ENCODE assay signal across 19 cellular contexts in the genomic region with DNA sequence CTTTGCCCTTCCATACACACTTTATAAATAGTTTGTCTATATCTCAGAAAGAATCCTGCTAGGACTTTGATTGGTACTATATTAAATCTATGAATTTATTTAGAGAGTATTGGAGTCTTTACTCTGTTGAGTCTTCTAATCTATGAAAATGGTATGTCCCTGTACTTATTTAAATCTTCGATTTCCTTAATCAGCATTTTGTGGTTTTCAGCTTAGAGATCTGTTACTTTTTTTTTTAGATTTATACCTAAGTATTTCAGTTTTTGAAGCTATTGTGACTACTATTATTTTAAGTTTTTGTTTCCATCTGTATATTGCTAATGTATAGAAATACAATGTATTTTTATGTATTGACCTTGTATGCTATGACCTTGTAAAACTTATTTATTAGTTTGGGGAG. TPM values are rescaled to one million over a fixed set of nuclear protein-coding genes. Genes with fewer than 3 reads are reported as not detected.
A peak's percentile ranks its signal among the peaks of the same experiment; 100 is the strongest.
DNase-seq lines count a peak whose midpoint lies in the region; ATAC-seq, FAIRE-seq and TF ChIP-seq lines count a peak whose summit lies in the region.
"Had no signal": no experiment of that assay in that cellular context is flagged by ENCODE, and none has a peak within 500 bp of the region (broad histone marks: within the 10 kb centered on the region; RNA-seq: fewer than 3 reads in every experiment).

No MANE protein-coding gene starts in this region.

- peaks cover 42% of the 10 kb centered on the region for H3K4me1 ChIP-seq in HepG2 (ENCODE audit: insufficient read depth, low read length)
- no peaks in the 10 kb centered on the region for H3K4me1 ChIP-seq in right lobe of liver
- H3K4me1 ChIP-seq in HCT116 (ENCODE audit: control insufficient read depth in 1 of 2, insufficient read depth in 2 of 2, low read length in 2 of 2), result peaks cover 3 to 10% of the 10 kb centered on the region in 2 experiments; a peak in 3 of 4 replicates
- H3K4me1 ChIP-seq in K562 (replicated peaks in 1 of 2; ENCODE audit: control insufficient read depth in 2 of 2, insufficient read depth in 2 of 2, low read length in 2 of 2), result no peaks in the 10 kb centered on the region
- H3K4me1 ChIP-seq: BE2C, BLaER1, Caco-2 had no signal

- CTCF ChIA-PET in HepG2 (lab: Yijun Ruan, JAX; ENCODE audit: low intra/inter-chr PET ratio, low total read pairs), result interaction anchor here (1.3 kb wide), 1 partner anchor 106 kb away, joined by 5 read pairs; no protein-coding TSS in a partner anchor
- CTCF ChIA-PET in HCT116 (lab: Charles Lee), result interaction anchor here (0.7 to 5.9 kb wide), 6 partner anchors 10 to 207 kb away, joined by 3 to 37 read pairs (median 5); no protein-coding TSS in a partner anchor
- CTCF ChIA-PET in K562 (lab: Yijun Ruan, JAX; ENCODE audit: low intra/inter-chr PET ratio), result interaction anchor here (0.6 to 1.3 kb wide), 2 partner anchors 190 to 203 kb away, joined by 3 read pairs; no protein-coding TSS in a partner anchor

- no peaks in the 10 kb centered on the region for H3K9me1 ChIP-seq in K562 (ENCODE audit: control insufficient read depth, insufficient read depth, low read length)

- H3K36me3 ChIP-seq in HepG2 (replicated peaks in 1 of 2; ENCODE audit: control insufficient read depth in 1 of 2, insufficient read depth in 2 of 2, low read length in 2 of 2), result no peaks in the 10 kb centered on the region
- no peaks in the 10 kb centered on the region for H3K36me3 ChIP-seq in right lobe of liver
- H3K36me3 ChIP-seq in HCT116 (ENCODE audit: control insufficient read depth in 1 of 2, insufficient read depth in 2 of 2, low read length in 2 of 2), result no peaks in the 10 kb centered on the region
- no peaks in the 10 kb centered on the region for H3K36me3 ChIP-seq in K562 (ENCODE audit: control insufficient read depth, insufficient read depth, low read length)
- H3K36me3 ChIP-seq: BE2C, BLaER1 had no signal

- no peak for DNase-seq in HepG2 (ENCODE audit: low spot score)
- no peak for DNase-seq in right lobe of liver
- no peak for DNase-seq in HCT116 (ENCODE audit: low read depth, low spot score)
- no peak for DNase-seq in K562 (ENCODE audit: extremely low read depth in 1 of 4, low spot score in 3 of 4)
- DNase-seq in activated CD4-positive, CD25-positive, alpha-beta regulatory T cell treated with anti-CD3 and anti-CD28 coated beads, Interleukin-2, amount 50 U/mL, for 72 hours, result no peak
- no peak for DNase-seq in NCI-H2081 treated with DMSO at 0.1 percent for 48 hours (lab: John Stamatoyannopoulos, UW)
- DNase-seq: BE2C; C1 segment of cervical spinal cord; CD8-positive, alpha-beta T cell; DMS79 treated with DMSO at 0.1 percent for 48 hours; GF-D8 had no signal

- FAIRE-seq in HepG2 (lab: Jason Lieb, UNC) (no peak), K562 (lab: Jason Lieb, UNC) (no peak)
- FAIRE-seq: D721Med, G401.6, GM12891, GM19239 had no signal

- no peak overlapping the region for H3K9ac ChIP-seq in HepG2 (ENCODE audit: insufficient read depth, low read depth, low read length)
- H3K9ac ChIP-seq in HCT116 (ENCODE audit: low read length), result no peak overlapping the region
- H3K9ac ChIP-seq in K562 (ENCODE audit: insufficient read depth in 1 of 2, low read depth in 2 of 2, low read length in 2 of 2), result no peak overlapping the region
- H3K9ac ChIP-seq: BLaER1 had no signal

- no peak for TF ChIP-seq POLR2A in HepG2 (IDR thresholded peaks at IDR 0.05; ENCODE audit: insufficient read depth in 1 of 2, low read depth in 2 of 2, low read length in 2 of 2)
- no peak for TF ChIP-seq POLR2A in right lobe of liver (IDR thresholded peaks at IDR 0.05)
- no peak for TF ChIP-seq POLR2A in HCT116 (IDR thresholded peaks at IDR 0.05; ENCODE audit: borderline replicate concordance, extremely low read depth, insufficient read depth, insufficient read length)
- no peak for TF ChIP-seq POLR2A in K562 (conservative IDR thresholded peaks at IDR 0.05)

- no peak overlapping the region for H3K27ac ChIP-seq in HepG2 (ENCODE audit: extremely low read length, insufficient read depth, low read length)
- no peak overlapping the region for H3K27ac ChIP-seq in right lobe of liver
- H3K27ac ChIP-seq in HCT116 (ENCODE audit: low read depth, low read length), result no peak overlapping the region
- H3K27ac ChIP-seq in K562 (ENCODE audit: extremely low read depth, low read depth, low read length), result no peak overlapping the region
- H3K27ac ChIP-seq: 22Rv1, BLaER1 had no signal

- TF ChIP-seq RAD21 in HepG2 (CRISPR knock-in tag; IDR thresholded peaks at IDR 0.05) (no peak), HCT116 (IDR thresholded peaks at IDR 0.05; ENCODE audit: low read depth) (no peak), K562 (CRISPR knock-in tag; conservative IDR thresholded peaks at IDR 0.05 in 1 of 2, IDR thresholded peaks at IDR 0.05 in 1 of 2) (no peak)

- RAD21 ChIA-PET in HCT116 (lab: Charles Lee; ENCODE audit: low non-redundant PET in 1 of 2, low total read pairs in 2 of 2, uncharacterized antibody in 2 of 2, unreplicated experiment in 2 of 2), result interaction anchor here (1.1 to 1.3 kb wide), 2 partner anchors 11 to 203 kb away, joined by 3 to 5 read pairs; no protein-coding TSS in a partner anchor

- H3K4me2 ChIP-seq in HepG2 (ENCODE audit: low read depth, low read length), result no peak overlapping the region
- H3K4me2 ChIP-seq in HCT116 (ENCODE audit: low read length), result no peak overlapping the region
- H3K4me2 ChIP-seq in K562 (ENCODE audit: insufficient read depth, low read length), result no peak overlapping the region
- H3K4me2 ChIP-seq: BLaER1 had no signal

- H3K27me3 ChIP-seq in HepG2 (ENCODE audit: control insufficient read depth in 1 of 2, insufficient read depth in 2 of 2, low read length in 2 of 2), result peaks cover 2 to 24% of the 10 kb centered on the region in 2 experiments; a peak in 3 of 5 replicates
- H3K27me3 ChIP-seq in right lobe of liver, result no peaks in the 10 kb centered on the region
- no peaks in the 10 kb centered on the region for H3K27me3 ChIP-seq in HCT116 (ENCODE audit: insufficient read depth, low read length)
- H3K27me3 ChIP-seq in K562 (ENCODE audit: control insufficient read depth in 2 of 2, insufficient read depth in 2 of 2, low read length in 2 of 2), result peaks cover 0 to 15% of the 10 kb centered on the region in 2 experiments; a peak in 2 of 5 replicates
- H3K27me3 ChIP-seq: BE2C, BLaER1 had no signal

- BruUV-seq in HepG2 (replicated peaks; lab: Mats Ljungman, UMichigan), result no TSS peak
- no TSS peak for BruUV-seq in HCT116 (replicated peaks; lab: Mats Ljungman, UMichigan)
- no TSS peak for BruUV-seq in K562 (replicated peaks; lab: Mats Ljungman, UMichigan)

- TF ChIP-seq CTCF in HepG2 (CRISPR knock-in tag; IDR thresholded peaks at IDR 0.05) (no peak), right lobe of liver (IDR thresholded peaks at IDR 0.05) (no peak), HCT116 (IDR thresholded peaks at IDR 0.05 in 2 of 3, conservative IDR thresholded peaks at IDR 0.05 in 1 of 3; ENCODE audit: borderline replicate concordance in 1 of 3, insufficient read depth in 1 of 3, low read depth in 2 of 3, low read length in 2 of 3) (no peak), K562 (IDR thresholded peaks at IDR 0.05 in 2 of 3, conservative IDR thresholded peaks at IDR 0.05 in 1 of 3; ENCODE audit: insufficient read depth in 2 of 3, low read depth in 1 of 3, low read length in 3 of 3) (no peak)

- H3K9me3 ChIP-seq in HepG2 (ENCODE audit: low read length) (no peaks in the 10 kb centered on the region), right lobe of liver (no peaks in the 10 kb centered on the region), HCT116 (ENCODE audit: control insufficient read depth in 1 of 2, insufficient read depth in 1 of 2, low read depth in 1 of 2, low read length in 2 of 2) (no peaks in the 10 kb centered on the region), K562 (replicated peaks; ENCODE audit: control insufficient read depth, insufficient read depth, low read depth, low read length) (no peaks in the 10 kb centered on the region)
- H3K9me3 ChIP-seq: BE2C, BLaER1, Caco-2 had no signal

- 4% methylated on average over 1 of the region's 1 CpG for WGBS in HepG2 (ENCODE audit: low lambda C conversion rate)
- 85% methylated on average over 1 of the region's 1 CpG for WGBS in right lobe of liver (ENCODE audit: insufficient coverage, low coverage, low lambda C conversion rate, missing lambda C conversion rate)
- 23% methylated on average over 1 of the region's 1 CpG for WGBS in K562 (ENCODE audit: insufficient coverage, low coverage, missing lambda C conversion rate)

- H3K9me2 ChIP-seq in HCT116 (ENCODE audit: insufficient read depth), result no peaks in the 10 kb centered on the region

- H2AFZ ChIP-seq in HepG2 (ENCODE audit: low read length) (no peak overlapping the region), HCT116 (ENCODE audit: low read depth, low read length, poor library complexity, severe bottlenecking) (peak overlapping the region; percentile 79), K562 (ENCODE audit: low read depth, low read length) (no peak overlapping the region)

- in situ Hi-C loops in HepG2 (cut with HindIII; ENCODE audit: extremely low pct_ligation_motif_present, low pct_unique_long_range_greater_than_20kb) (no loop called here), K562 (cut with MboI) (no loop called here)

- TF ChIP-seq EP300 in HepG2 (IDR thresholded peaks at IDR 0.05; ENCODE audit: low read depth in 2 of 2, low read length in 2 of 2), result no peak
- no peak for TF ChIP-seq EP300 in HepG2 (CRISPR knock-in tag; IDR thresholded peaks at IDR 0.05; ENCODE audit: borderline replicate concordance)
- TF ChIP-seq EP300 in K562 (IDR thresholded peaks at IDR 0.05; ENCODE audit: low read length), result no peak

- H3K79me2 ChIP-seq in HepG2 (ENCODE audit: insufficient read depth, low read length) (no peaks in the 10 kb centered on the region), HCT116 (ENCODE audit: insufficient read depth, low read length) (no peaks in the 10 kb centered on the region), K562 (ENCODE audit: control insufficient read depth, insufficient read depth, low read length) (no peaks in the 10 kb centered on the region)

- H3K4me3 ChIP-seq in HepG2 (replicated peaks in 1 of 3; ENCODE audit: insufficient read depth in 1 of 3, low read depth in 2 of 3, low read length in 3 of 3), result no peak overlapping the region
- H3K4me3 ChIP-seq in right lobe of liver, result no peak overlapping the region
- H3K4me3 ChIP-seq in HCT116 (replicated peaks in 1 of 2; ENCODE audit: low read depth in 1 of 2, low read length in 2 of 2), result no peak overlapping the region
- no peak overlapping the region for H3K4me3 ChIP-seq in K562
- H3K4me3 ChIP-seq: BLaER1 had no signal

- no peaks in the 10 kb centered on the region for H4K20me1 ChIP-seq in HepG2 (ENCODE audit: insufficient read depth, low read length)
- H4K20me1 ChIP-seq in HCT116 (ENCODE audit: insufficient read depth), result no peaks in the 10 kb centered on the region
- no peaks in the 10 kb centered on the region for H4K20me1 ChIP-seq in K562 (replicated peaks; ENCODE audit: control insufficient read depth, insufficient read depth, low read length)
- H4K20me1 ChIP-seq: BLaER1 had no signal

- ATAC-seq in HepG2 (no peak), right lobe of liver (no peak), HCT116 (no peak), K562 (no peak)
- ATAC-seq in activated CD4-positive, CD25-positive, alpha-beta regulatory T cell treated with anti-CD3 and anti-CD28 coated beads, Interleukin-2, amount 50 U/mL, for 24 hours, result no peak

- intact Hi-C loops in HepG2 (cut with micrococcal nuclease; ENCODE audit: unreplicated experiment) (no loop called here), right lobe of liver (cut with DNase I) (no loop called here), HCT116 (cut with micrococcal nuclease) (no loop called here), K562 (cut with micrococcal nuclease) (no loop called here)

- POLR2A ChIA-PET in HepG2 (lab: Yijun Ruan, JAX) (no interaction called here), HCT116 (lab: Charles Lee) (no interaction called here), K562 (lab: Yijun Ruan, JAX) (interaction anchor here (0.6 kb wide), 3 partner anchors 11 to 408 kb away, joined by 3 to 4 read pairs (median 3); no protein-coding TSS in a partner anchor)

RNA-seq across cellular contexts. Expression of gene IFI27L2, which starts 13.4 kb away (rescaled TPM):
- total RNA-seq in HepG2 (2016; rRNA removed; fragmentation: Illumina TruSeq; extraction: Trizol) (4.3 and 6.0 TPM in 2 replicates), right lobe of liver (1 to 10 TPM in 5 of 6 experiments, not detected in 1; 1.8 to 7.9 (median 4.1) TPM), HCT116 (2021; ENCODE audit: unreplicated experiment) (42.9 TPM), K562 (2014; rRNA removed) (8.0 and 9.3 TPM in 2 replicates), K562 (2014; rRNA removed; fragmentation: Illumina TruSeq; extraction: Trizol) (2.3 and 2.7 TPM in 2 replicates), K562 (2015; rRNA removed; fragmentation: Illumina TruSeq; extraction: Trizol) (4.1 and 6.1 TPM in 2 replicates), K562 (2021) (4.4 and 5.5 TPM in 2 replicates)
- total RNA-seq in HepG2 (2016; cell fraction: cytosol; rRNA removed; fragmentation: Illumina TruSeq; extraction: Trizol; ENCODE audit: low read depth), result 2.5 and 3.2 TPM in 2 replicates
- total RNA-seq in HepG2 (2016; cell fraction: insoluble cytoplasmic fraction; rRNA removed; fragmentation: Illumina TruSeq; extraction: Trizol), result 5.0 and 5.5 TPM in 2 replicates
- total RNA-seq in HepG2 (2016; cell fraction: membrane; rRNA removed; fragmentation: Illumina TruSeq; extraction: Trizol), result 3.6 and 3.7 TPM in 2 replicates
- total RNA-seq in HepG2 (2016; cell fraction: nucleus; rRNA removed; fragmentation: Illumina TruSeq; extraction: Trizol), result 1.6 and 1.9 TPM in 2 replicates
- polyA plus RNA-seq in HepG2 (2011; rRNA removed) (4.8 and 6.9 TPM in 2 replicates), K562 (2011; rRNA removed) (3.3 and 4.1 TPM in 2 replicates), K562 (2014; fragmentation: Illumina TruSeq; extraction: Trizol) (2.5 and 3.8 TPM in 2 replicates), K562 (2014; fragmentation: Nextera tagmentation; extraction: Ambion mirVana) (1 to 10 TPM; 1.0 to 3.0 TPM), K562 (2014; rRNA removed) (5.9 and 9.0 TPM in 2 replicates)
- polyA plus RNA-seq in HepG2 (2011; cell fraction: cytosol; rRNA removed), result 9.7 and 10.5 TPM in 2 replicates
- 3.1 and 4.9 TPM in 2 replicates for polyA plus RNA-seq in HepG2 (2011; cell fraction: nucleus; rRNA removed)
- polyA plus RNA-seq in HepG2 (2012), result 2.3 and 4.8 TPM in 2 replicates
- polyA plus RNA-seq in HepG2 (2016; cell fraction: cytosol; fragmentation: Illumina TruSeq; extraction: Trizol; ENCODE audit: low read depth), result 3.7 and 4.6 TPM in 2 replicates
- polyA plus RNA-seq in HepG2 (2016; cell fraction: insoluble cytoplasmic fraction; fragmentation: Illumina TruSeq; extraction: Trizol; ENCODE audit: low read depth), result 6.3 and 6.5 TPM in 2 replicates
- 2.3 and 3.4 TPM in 2 replicates for polyA plus RNA-seq in HepG2 (2016; cell fraction: membrane; fragmentation: Illumina TruSeq; extraction: Trizol; ENCODE audit: low read depth)
- polyA plus RNA-seq in HepG2 (2016; cell fraction: nucleus; fragmentation: Illumina TruSeq; extraction: Trizol; ENCODE audit: insufficient read depth, low read depth), result 2.8 and 4.6 TPM in 2 replicates
- polyA minus RNA-seq in HepG2 (2011; rRNA and poly(A)+ RNA removed; ENCODE audit: low replicate concordance), result 1.5 and 6.0 TPM in 2 replicates
- not detected in 2 replicates for polyA minus RNA-seq in HepG2 (2011; cell fraction: cytosol; rRNA and poly(A)+ RNA removed)
- 1.1 TPM in 1 of 2 replicates, not detected in the other for polyA minus RNA-seq in HepG2 (2011; cell fraction: nucleus; rRNA and poly(A)+ RNA removed)
- polyA plus RNA-seq in HCT116 (2012), result 78.8 and 80.0 TPM in 2 replicates
- 1.2 and 5.0 TPM in 2 replicates for total RNA-seq in K562 (2011; cell fraction: chromatin; rRNA removed; ENCODE audit: low replicate concordance)
- total RNA-seq in K562 (2011; cell fraction: nucleolus; rRNA removed), result 2.6 and 2.7 TPM in 2 replicates
- total RNA-seq in K562 (2011; cell fraction: nucleoplasm; rRNA removed), result 2.0 and 4.0 TPM in 2 replicates
- polyA plus RNA-seq in K562 (2011; cell fraction: cytosol; rRNA removed), result 7.4 and 14.0 TPM in 2 replicates
- polyA plus RNA-seq in K562 (2011; cell fraction: nucleus; rRNA removed), result 2.2 and 4.6 TPM in 2 replicates
- polyA plus RNA-seq in K562 (2012), result 13.5 and 19.3 TPM in 2 replicates
- polyA minus RNA-seq in K562 (2011; rRNA and poly(A)+ RNA removed), result 0.33 and 0.88 TPM in 2 replicates
- polyA minus RNA-seq in K562 (2011; cell fraction: cytosol; rRNA and poly(A)+ RNA removed), result not detected in 2 replicates
- polyA minus RNA-seq in K562 (2011; cell fraction: nucleus; rRNA and poly(A)+ RNA removed), result 0.94 and 1.1 TPM in 2 replicates

RNA-seq across cellular contexts. Expression of gene PPP4R4, which starts 31.3 kb away (rescaled TPM):
- total RNA-seq in HepG2 (2016; rRNA removed; fragmentation: Illumina TruSeq; extraction: Trizol) (19.8 and 21.2 TPM in 2 replicates), right lobe of liver (1 to 10 TPM in 3 of 6 experiments, under 1 TPM in 3; 0.26 to 4.1 (median 1.2) TPM), HCT116 (2021; ENCODE audit: unreplicated experiment) (5.5 TPM), K562 (2014; rRNA removed) (0.04 TPM in 1 of 2 replicates, not detected in the other), K562 (2014; rRNA removed; fragmentation: Illumina TruSeq; extraction: Trizol) (not detected in 2 replicates), K562 (2015; rRNA removed; fragmentation: Illumina TruSeq; extraction: Trizol) (0.11 TPM in 1 of 2 replicates, not detected in the other), K562 (2021) (not detected in 2 replicates)
- 11.0 and 11.2 TPM in 2 replicates for total RNA-seq in HepG2 (2016; cell fraction: cytosol; rRNA removed; fragmentation: Illumina TruSeq; extraction: Trizol; ENCODE audit: low read depth)
- total RNA-seq in HepG2 (2016; cell fraction: insoluble cytoplasmic fraction; rRNA removed; fragmentation: Illumina TruSeq; extraction: Trizol), result 18.6 and 21.8 TPM in 2 replicates
- total RNA-seq in HepG2 (2016; cell fraction: membrane; rRNA removed; fragmentation: Illumina TruSeq; extraction: Trizol), result 22.0 and 22.8 TPM in 2 replicates
- 30.3 and 33.4 TPM in 2 replicates for total RNA-seq in HepG2 (2016; cell fraction: nucleus; rRNA removed; fragmentation: Illumina TruSeq; extraction: Trizol)
- polyA plus RNA-seq in HepG2 (2011; rRNA removed) (6.9 and 9.5 TPM in 2 replicates), K562 (2011; rRNA removed) (0.26 TPM in 1 of 2 replicates, not detected in the other), K562 (2014; fragmentation: Illumina TruSeq; extraction: Trizol) (not detected in 2 replicates), K562 (2014; fragmentation: Nextera tagmentation; extraction: Ambion mirVana) (not detected), K562 (2014; rRNA removed) (not detected in 2 replicates)
- polyA plus RNA-seq in HepG2 (2011; cell fraction: cytosol; rRNA removed), result 3.2 and 4.3 TPM in 2 replicates
- polyA plus RNA-seq in HepG2 (2011; cell fraction: nucleus; rRNA removed), result 5.9 and 7.3 TPM in 2 replicates
- 6.4 and 9.4 TPM in 2 replicates for polyA plus RNA-seq in HepG2 (2012)
- 9.3 and 13.3 TPM in 2 replicates for polyA plus RNA-seq in HepG2 (2016; cell fraction: cytosol; fragmentation: Illumina TruSeq; extraction: Trizol; ENCODE audit: low read depth)
- 20.1 and 21.1 TPM in 2 replicates for polyA plus RNA-seq in HepG2 (2016; cell fraction: insoluble cytoplasmic fraction; fragmentation: Illumina TruSeq; extraction: Trizol; ENCODE audit: low read depth)
- 13.0 and 13.8 TPM in 2 replicates for polyA plus RNA-seq in HepG2 (2016; cell fraction: membrane; fragmentation: Illumina TruSeq; extraction: Trizol; ENCODE audit: low read depth)
- polyA plus RNA-seq in HepG2 (2016; cell fraction: nucleus; fragmentation: Illumina TruSeq; extraction: Trizol; ENCODE audit: insufficient read depth, low read depth), result 21.4 and 24.0 TPM in 2 replicates
- 22.1 TPM in 1 of 2 replicates, not detected in the other for polyA minus RNA-seq in HepG2 (2011; rRNA and poly(A)+ RNA removed; ENCODE audit: low replicate concordance)
- polyA minus RNA-seq in HepG2 (2011; cell fraction: cytosol; rRNA and poly(A)+ RNA removed), result 3.2 and 7.4 TPM in 2 replicates
- polyA minus RNA-seq in HepG2 (2011; cell fraction: nucleus; rRNA and poly(A)+ RNA removed), result 49.6 and 60.8 TPM in 2 replicates
- 1.3 and 1.9 TPM in 2 replicates for polyA plus RNA-seq in HCT116 (2012)
- not detected in 2 replicates for total RNA-seq in K562 (2011; cell fraction: chromatin; rRNA removed; ENCODE audit: low replicate concordance)
- not detected in 2 replicates for total RNA-seq in K562 (2011; cell fraction: nucleolus; rRNA removed)
- not detected in 2 replicates for total RNA-seq in K562 (2011; cell fraction: nucleoplasm; rRNA removed)
- polyA plus RNA-seq in K562 (2011; cell fraction: cytosol; rRNA removed), result not detected in 2 replicates
- polyA plus RNA-seq in K562 (2011; cell fraction: nucleus; rRNA removed), result 0.09 TPM in 1 of 2 replicates, not detected in the other
- polyA plus RNA-seq in K562 (2012), result 0.21 TPM in 1 of 2 replicates, not detected in the other
- polyA minus RNA-seq in K562 (2011; rRNA and poly(A)+ RNA removed), result not detected in 2 replicates
- not detected in 2 replicates for polyA minus RNA-seq in K562 (2011; cell fraction: cytosol; rRNA and poly(A)+ RNA removed)
- under 0.01 TPM in 1 of 2 replicates, not detected in the other for polyA minus RNA-seq in K562 (2011; cell fraction: nucleus; rRNA and poly(A)+ RNA removed)
- total RNA-seq: CD8-positive, alpha-beta T cell had no signal

RNA-seq across cellular contexts. Expression of gene IFI27, which starts 32.3 kb away (rescaled TPM):
- 1.2 and 2.0 TPM in 2 replicates for total RNA-seq in HepG2 (2016; rRNA removed; fragmentation: Illumina TruSeq; extraction: Trizol)
- 1.2 TPM in 1 of 2 replicates, not detected in the other for total RNA-seq in HepG2 (2016; cell fraction: cytosol; rRNA removed; fragmentation: Illumina TruSeq; extraction: Trizol; ENCODE audit: low read depth)
- total RNA-seq in HepG2 (2016; cell fraction: insoluble cytoplasmic fraction; rRNA removed; fragmentation: Illumina TruSeq; extraction: Trizol), result 1.4 and 1.6 TPM in 2 replicates
- total RNA-seq in HepG2 (2016; cell fraction: membrane; rRNA removed; fragmentation: Illumina TruSeq; extraction: Trizol), result 0.80 and 1.1 TPM in 2 replicates
- 1.3 and 2.1 TPM in 2 replicates for total RNA-seq in HepG2 (2016; cell fraction: nucleus; rRNA removed; fragmentation: Illumina TruSeq; extraction: Trizol)
- polyA plus RNA-seq in HepG2 (2011; rRNA removed), result 1.7 and 2.3 TPM in 2 replicates
- 2.5 and 3.5 TPM in 2 replicates for polyA plus RNA-seq in HepG2 (2011; cell fraction: cytosol; rRNA removed)
- polyA plus RNA-seq in HepG2 (2011; cell fraction: nucleus; rRNA removed), result 2.2 and 2.7 TPM in 2 replicates
- polyA plus RNA-seq in HepG2 (2012), result 1.0 and 1.3 TPM in 2 replicates
- polyA plus RNA-seq in HepG2 (2016; cell fraction: cytosol; fragmentation: Illumina TruSeq; extraction: Trizol; ENCODE audit: low read depth), result 0.75 and 0.84 TPM in 2 replicates
- 0.77 and 0.79 TPM in 2 replicates for polyA plus RNA-seq in HepG2 (2016; cell fraction: insoluble cytoplasmic fraction; fragmentation: Illumina TruSeq; extraction: Trizol; ENCODE audit: low read depth)
- polyA plus RNA-seq in HepG2 (2016; cell fraction: membrane; fragmentation: Illumina TruSeq; extraction: Trizol; ENCODE audit: low read depth), result 0.64 and 1.1 TPM in 2 replicates
- polyA plus RNA-seq in HepG2 (2016; cell fraction: nucleus; fragmentation: Illumina TruSeq; extraction: Trizol; ENCODE audit: insufficient read depth, low read depth), result 2.4 and 2.5 TPM in 2 replicates
- 2.4 and 59.0 TPM in 2 replicates for polyA minus RNA-seq in HepG2 (2011; rRNA and poly(A)+ RNA removed; ENCODE audit: low replicate concordance)
- not detected in 2 replicates for polyA minus RNA-seq in HepG2 (2011; cell fraction: cytosol; rRNA and poly(A)+ RNA removed)
- polyA minus RNA-seq in HepG2 (2011; cell fraction: nucleus; rRNA and poly(A)+ RNA removed), result 0.39 and 1.1 TPM in 2 replicates
- 10 to 100 TPM; 10.0 to 32.5 (median 16.9) TPM for total RNA-seq in right lobe of liver
- total RNA-seq in HCT116 (2021; ENCODE audit: unreplicated experiment), result 3.8 TPM
- 3.4 and 7.8 TPM in 2 replicates for polyA plus RNA-seq in HCT116 (2012)
- 2.0 and 2.4 TPM in 2 replicates for total RNA-seq in K562 (2011; cell fraction: chromatin; rRNA removed; ENCODE audit: low replicate concordance)
- 2.2 and 2.9 TPM in 2 replicates for total RNA-seq in K562 (2011; cell fraction: nucleolus; rRNA removed)
- 3.8 and 4.0 TPM in 2 replicates for total RNA-seq in K562 (2011; cell fraction: nucleoplasm; rRNA removed)
- 0.45 and 0.98 TPM in 2 replicates for total RNA-seq in K562 (2014; rRNA removed)
- total RNA-seq in K562 (2014; rRNA removed; fragmentation: Illumina TruSeq; extraction: Trizol), result 0.95 and 1.1 TPM in 2 replicates
- total RNA-seq in K562 (2015; rRNA removed; fragmentation: Illumina TruSeq; extraction: Trizol), result 1.6 and 1.8 TPM in 2 replicates
- total RNA-seq in K562 (2021), result 1.0 and 1.3 TPM in 2 replicates
- polyA plus RNA-seq in K562 (2011; rRNA removed), result 2.0 TPM in 2 replicates
- 4.1 and 8.7 TPM in 2 replicates for polyA plus RNA-seq in K562 (2011; cell fraction: cytosol; rRNA removed)
- polyA plus RNA-seq in K562 (2011; cell fraction: nucleus; rRNA removed), result 4.0 and 5.2 TPM in 2 replicates
- polyA plus RNA-seq in K562 (2012), result 1.8 and 4.7 TPM in 2 replicates
- 0.19 and 1.2 TPM in 2 replicates for polyA plus RNA-seq in K562 (2014; fragmentation: Illumina TruSeq; extraction: Trizol)
- polyA plus RNA-seq in K562 (2014; fragmentation: Nextera tagmentation; extraction: Ambion mirVana), result 1 to 10 TPM; 2.4 to 3.4 TPM
- 0.89 TPM in 1 of 2 replicates, not detected in the other for polyA plus RNA-seq in K562 (2014; rRNA removed)
- polyA minus RNA-seq in K562 (2011; rRNA and poly(A)+ RNA removed), result 0.28 and 0.39 TPM in 2 replicates
- polyA minus RNA-seq in K562 (2011; cell fraction: cytosol; rRNA and poly(A)+ RNA removed), result not detected in 2 replicates
- polyA minus RNA-seq in K562 (2011; cell fraction: nucleus; rRNA and poly(A)+ RNA removed), result 1.1 and 2.0 TPM in 2 replicates

Comparison
In these comparisons a context has a peak if more than half of its experiments do, and no peak if none do; other contexts are left out.
1. Of the 241 proteins assayed by ChIP-seq in both HepG2 and K562: peak only in HepG2: MAFF and MAFK; only in K562: MAFG; in both: none; in neither: 238.